ENCODE assay signal across 27 cellular contexts in the genomic region with DNA sequence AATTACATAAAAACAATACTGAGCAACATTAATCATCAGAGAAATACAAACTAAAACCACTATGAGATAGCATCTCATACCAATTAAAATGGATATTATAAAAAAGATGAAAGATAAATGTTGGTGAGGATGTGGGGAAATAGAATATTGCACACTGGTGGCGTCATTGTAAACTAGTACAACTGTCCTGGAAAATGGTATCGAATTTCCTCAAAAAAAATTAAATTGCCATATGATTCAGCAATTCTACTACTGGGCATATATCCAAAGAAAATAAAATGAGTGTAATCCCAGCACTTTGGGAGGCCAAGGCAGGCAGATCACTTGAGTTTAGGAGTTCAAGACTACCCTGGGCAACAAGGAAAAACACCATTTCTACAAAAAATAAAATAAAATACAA.
"Had no signal": no experiment of that assay in that cellular context is flagged by ENCODE, and none has a peak within 500 bp of the region (broad histone marks: within the 10 kb centered on the region; RNA-seq: fewer than 3 reads in every experiment).

No MANE protein-coding gene starts in this region.

- H3K4me1 Mint-ChIP-seq: endodermal cell; naive thymus-derived CD4-positive, alpha-beta T cell; neural crest cell; stimulated activated memory B cell treated with anti-CD40 and anti-IgM and Interleukin-4, amounts not matched to agents 10 μg/mL and 1 μg/mL and 100 μg/mL, for 72 hours; WTC11 had no signal

- H3K4me3 Mint-ChIP-seq: activated naive CD8-positive, alpha-beta T cell; activated T-cell treated with anti-CD3 and anti-CD28 coated beads, Interleukin-2, amount 50 U/mL, for 24 hours; endodermal cell; naive thymus-derived CD4-positive, alpha-beta T cell; neural crest cell; stimulated activated memory B cell treated with anti-CD40 and anti-IgM and Interleukin-4, amounts not matched to agents 10 μg/mL and 1 μg/mL and 100 μg/mL, for 72 hours; WTC11 had no signal

- H3K27ac Mint-ChIP-seq: activated naive CD8-positive, alpha-beta T cell; activated T-cell treated with anti-CD3 and anti-CD28 coated beads, Interleukin-2, amount 50 U/mL, for 24 hours; activated T-helper 2 cell treated with anti-CD3 and anti-CD28 coated beads, Interferon-gamma antibody, Interleukin-2, Interleukin-4, amounts not matched to agents 10 μg/mL and 5 μg/mL and 100 μg/mL, durations not matched to agents 14 hours and 24 hours and 36 hours; endodermal cell; naive thymus-derived CD4-positive, alpha-beta T cell; stimulated activated memory B cell treated with anti-CD40 and anti-IgM and Interleukin-4, amounts not matched to agents 10 μg/mL and 1 μg/mL and 100 μg/mL, for 72 hours; WTC11 had no signal

- H3K27ac ChIP-seq: esophagus squamous epithelium, left lung, right lobe of liver, testis, upper lobe of left lung had no signal

- H3K9me3 ChIP-seq: esophagus squamous epithelium, left lung, right lobe of liver, testis, upper lobe of left lung had no signal

- H3K4me3 ChIP-seq: esophagus squamous epithelium, left lung, lung, right lobe of liver, testis, upper lobe of left lung had no signal

- H3K4me1 ChIP-seq: esophagus squamous epithelium, left lung, right lobe of liver, testis, upper lobe of left lung had no signal

- H3K27me3 ChIP-seq: esophagus squamous epithelium, left lung, right lobe of liver, testis, upper lobe of left lung had no signal

- ATAC-seq: left lung; naive thymus-derived CD4-positive, alpha-beta T cell; right lobe of liver; stimulated activated memory B cell treated with anti-CD40 and anti-IgM and Interleukin-4, amounts not matched to agents 10 μg/mL and 1 μg/mL and 100 μg/mL, for 72 hours; WTC11 had no signal

- H3K36me3 ChIP-seq: esophagus squamous epithelium, left lung, right lobe of liver, upper lobe of left lung had no signal

- H3K27me3 Mint-ChIP-seq: activated naive CD8-positive, alpha-beta T cell; activated T-cell treated with anti-CD3 and anti-CD28 coated beads, Interleukin-2, amount 50 U/mL, for 24 hours; naive thymus-derived CD4-positive, alpha-beta T cell; stimulated activated memory B cell treated with anti-CD40 and anti-IgM and Interleukin-4, amounts not matched to agents 10 μg/mL and 1 μg/mL and 100 μg/mL, for 72 hours had no signal

- H3K36me3 Mint-ChIP-seq: activated naive CD8-positive, alpha-beta T cell; naive thymus-derived CD4-positive, alpha-beta T cell; stimulated activated memory B cell treated with anti-CD40 and anti-IgM and Interleukin-4, amounts not matched to agents 10 μg/mL and 1 μg/mL and 100 μg/mL, for 72 hours; WTC11 had no signal

- DNase-seq: activated CD8-positive, alpha-beta memory T cell treated with anti-CD3 and anti-CD28 coated beads for 24 hours; activated CD8-positive, alpha-beta memory T cell treated with anti-CD3 and anti-CD28 coated beads, Interleukin-2, amount 50 U/mL, for 4 hours; activated naive CD4-positive, alpha-beta T cell; activated T-cell treated with anti-CD3 and anti-CD28 coated beads, Interleukin-2, amount 50 U/mL, for 24 hours; cerebellar nuclear complex; cortex of kidney; endodermal cell; esophagus squamous epithelium; foreskin melanocyte; kidney glomerular epithelial cell; left lung; naive thymus-derived CD4-positive, alpha-beta T cell; occipital lobe; posterior cingulate gyrus; right lobe of liver; small intestine; stimulated activated CD4-positive, alpha-beta T cell treated with anti-CD3 and anti-CD28 coated beads, Interleukin-2, amount 100 ng/mL, for 24 hours; T-helper 1 cell; T-helper 9 cell; testis; upper lobe of left lung had no signal
